In genomic region chr4:135250040-135250439, GRCh38 we compare ENCODE assay signal across 11 cellular contexts.
DNase-seq lines count a peak whose midpoint lies in the region; ATAC-seq and TF ChIP-seq lines count a peak whose summit lies in the region.
"Had no signal": no experiment of that assay in that cellular context is flagged by ENCODE, and none has a peak within 500 bp of the region (broad histone marks: within the 10 kb centered on the region; RNA-seq: fewer than 3 reads in every experiment).

No MANE protein-coding gene starts in this region.

- H2BK20ac ChIP-seq in IMR-90 (ENCODE audit: low read depth, low read length), result no peak overlapping the region

- no peak for TF ChIP-seq POLR2A in IMR-90 (IDR thresholded peaks at IDR 0.05; ENCODE audit: low read depth, low read length)

- H3K36me3 Mint-ChIP-seq in GM23338 (ENCODE audit: low read depth), result no peaks in the 10 kb centered on the region
- H3K36me3 Mint-ChIP-seq in activated T-helper 2 cell treated with anti-CD3 and anti-CD28 coated beads, Interferon-gamma antibody, Interleukin-2, Interleukin-4, amounts not matched to agents 10 μg/mL and 5 μg/mL and 100 μg/mL, durations not matched to agents 14 hours and 24 hours and 36 hours (ENCODE audit: low read depth), result no peaks in the 10 kb centered on the region

- BruUV-seq in IMR-90 (replicated peaks; lab: Mats Ljungman, UMichigan), result no TSS peak

- H3K79me1 ChIP-seq in IMR-90 (ENCODE audit: low read depth in 1 of 2, low read length in 2 of 2) (no peaks in the 10 kb centered on the region), mesendoderm (ENCODE audit: low read length) (no peaks in the 10 kb centered on the region)

- H3K4me2 ChIP-seq in GM23338 (no peak overlapping the region), IMR-90 (ENCODE audit: low read depth, low read length) (no peak overlapping the region), mesendoderm (ENCODE audit: low read length) (no peak overlapping the region)

- no peak overlapping the region for H3K4me3 Mint-ChIP-seq in GM23338
- no peak overlapping the region for H3K4me3 Mint-ChIP-seq in activated T-helper 2 cell treated with anti-CD3 and anti-CD28 coated beads, Interferon-gamma antibody, Interleukin-2, Interleukin-4, amounts not matched to agents 10 μg/mL and 5 μg/mL and 100 μg/mL, durations not matched to agents 14 hours and 24 hours and 36 hours (ENCODE audit: low read depth)
- H3K4me3 Mint-ChIP-seq: CD4-positive, alpha-beta T cell had no signal

- H3K27ac ChIP-seq in GM23338 (ENCODE audit: low read depth) (no peak overlapping the region), IMR-90 (ENCODE audit: insufficient read depth, low read length) (no peak overlapping the region), mesendoderm (ENCODE audit: low read depth, low read length) (no peak overlapping the region)
- H3K27ac ChIP-seq: C4-2B had no signal

- H2AFZ ChIP-seq in GM23338 (no peak overlapping the region), IMR-90 (replicated peaks; ENCODE audit: low read length, poor library complexity) (no peak overlapping the region)

- H2BK5ac ChIP-seq in IMR-90 (ENCODE audit: low read depth, low read length, poor library complexity, severe bottlenecking) (no peak overlapping the region), mesendoderm (ENCODE audit: low read length) (no peak overlapping the region)

- DNase-seq in GM23338 (ENCODE audit: low spot score) (no peak), IMR-90 (no peak), mesendoderm (peak; percentile 2), NCI-H82 treated with DMSO at 0.1 percent for 48 hours (lab: John Stamatoyannopoulos, UW; ENCODE audit: unreplicated experiment) (no peak)
- no peak for DNase-seq in activated T-helper 2 cell treated with anti-CD3 and anti-CD28 coated beads, Interferon-gamma antibody, Interleukin-2, Interleukin-4, amounts not matched to agents 10 μg/mL and 5 μg/mL and 100 μg/mL, durations not matched to agents 14 hours and 24 hours and 36 hours (ENCODE audit: low spot score)
- DNase-seq: AML-193; Caco-2; CD4-positive, alpha-beta T cell had no signal

- POLR2A ChIA-PET in IMR-90 (lab: Charles Lee; ENCODE audit: unreplicated experiment), result no interaction called here

- no CpG with 5 or more reads among the region's 1 CpG for WGBS in IMR-90 (ENCODE audit: extremely low coverage in 2 of 2, insufficient read length in 1 of 2), 2 experiments
- no CpG with 5 or more reads among the region's 1 CpG for WGBS in mesendoderm (ENCODE audit: extremely low coverage, insufficient coverage, low lambda C conversion rate)

- peaks cover 21% of the 10 kb centered on the region for H3K4me1 ChIP-seq in GM23338 (ENCODE audit: insufficient read depth)
- no peaks in the 10 kb centered on the region for H3K4me1 ChIP-seq in IMR-90 (ENCODE audit: control insufficient read depth, insufficient read depth, low read length)
- H3K4me1 ChIP-seq in mesendoderm (ENCODE audit: control insufficient read depth, low read depth, low read length), result no peaks in the 10 kb centered on the region
- H3K4me1 ChIP-seq: Caco-2 had no signal

- H3K36me3 ChIP-seq in GM23338 (ENCODE audit: insufficient read depth), result no peaks in the 10 kb centered on the region
- H3K36me3 ChIP-seq in IMR-90 (ENCODE audit: control insufficient read depth, insufficient read depth, low read length), result no peaks in the 10 kb centered on the region
- no peaks in the 10 kb centered on the region for H3K36me3 ChIP-seq in mesendoderm (ENCODE audit: control insufficient read depth, insufficient read depth, low read length)
- H3K36me3 ChIP-seq: HAP-1 had no signal

- H3K27me3 Mint-ChIP-seq in GM23338 (ENCODE audit: insufficient read depth, low read depth, poor library complexity), result no peaks in the 10 kb centered on the region
- no peaks in the 10 kb centered on the region for H3K27me3 Mint-ChIP-seq in activated T-helper 2 cell treated with anti-CD3 and anti-CD28 coated beads, Interferon-gamma antibody, Interleukin-2, Interleukin-4, amounts not matched to agents 10 μg/mL and 5 μg/mL and 100 μg/mL, durations not matched to agents 14 hours and 24 hours and 36 hours (ENCODE audit: low read depth)
- H3K27me3 Mint-ChIP-seq: CD4-positive, alpha-beta T cell had no signal

- no peak overlapping the region for H3K18ac ChIP-seq in IMR-90 (ENCODE audit: low read depth, low read length)
- H3K18ac ChIP-seq in mesendoderm (ENCODE audit: low read length), result no peak overlapping the region

- no peaks in the 10 kb centered on the region for H3K9me3 Mint-ChIP-seq in GM23338
- H3K9me3 Mint-ChIP-seq in activated T-helper 2 cell treated with anti-CD3 and anti-CD28 coated beads, Interferon-gamma antibody, Interleukin-2, Interleukin-4, amounts not matched to agents 10 μg/mL and 5 μg/mL and 100 μg/mL, durations not matched to agents 14 hours and 24 hours and 36 hours, result peaks cover 3% of the 10 kb centered on the region
- H3K9me3 Mint-ChIP-seq: CD4-positive, alpha-beta T cell had no signal

- H3K9me3 ChIP-seq in IMR-90 (ENCODE audit: control insufficient read depth, insufficient read depth, low read length), result no peaks in the 10 kb centered on the region
- H3K9me3 ChIP-seq: Caco-2, HAP-1 had no signal

- no peaks in the 10 kb centered on the region for H3K27me3 ChIP-seq in GM23338 (ENCODE audit: insufficient read depth)
- H3K27me3 ChIP-seq in IMR-90 (ENCODE audit: control insufficient read depth, insufficient read depth, low read length), result no peaks in the 10 kb centered on the region
- H3K27me3 ChIP-seq in mesendoderm (ENCODE audit: insufficient read depth, low read length, poor library complexity), result no peaks in the 10 kb centered on the region

- H3K14ac ChIP-seq in IMR-90 (replicated peaks; ENCODE audit: low read depth, low read length), result no peak overlapping the region

- no peak overlapping the region for H2BK120ac ChIP-seq in IMR-90 (ENCODE audit: low read depth, low read length)
- no peak overlapping the region for H2BK120ac ChIP-seq in mesendoderm (ENCODE audit: low read depth, low read length)

- no peak for TF ChIP-seq RAD21 in IMR-90 (IDR thresholded peaks at IDR 0.05; ENCODE audit: low read length)

- H2AK5ac ChIP-seq in IMR-90 (ENCODE audit: low read depth, low read length) (no peak overlapping the region), mesendoderm (ENCODE audit: low read length) (no peak overlapping the region)

- peak; percentile 39; the same call in 2 of the 3 replicates for ATAC-seq in GM23338
- ATAC-seq in IMR-90 (ENCODE audit: low read depth), result no peak
- no peak for ATAC-seq in HG03280 (IDR thresholded peaks at IDR 0.05; ENCODE audit: unreplicated experiment)

- H3K4ac ChIP-seq in IMR-90 (ENCODE audit: low read depth, low read length), result no peak overlapping the region
- H3K4ac ChIP-seq in mesendoderm (ENCODE audit: low read depth, low read length), result no peak overlapping the region

- no peak overlapping the region for H3K23ac ChIP-seq in IMR-90 (ENCODE audit: low read depth, low read length)
- H3K23ac ChIP-seq in mesendoderm (ENCODE audit: low read length), result no peak overlapping the region

- no peak overlapping the region for H2AK9ac ChIP-seq in IMR-90 (replicated peaks; ENCODE audit: low read depth, low read length, poor library complexity)

- no peak overlapping the region for H4K91ac ChIP-seq in IMR-90 (ENCODE audit: insufficient read depth, low read depth, low read length)

- no peaks in the 10 kb centered on the region for H3F3A ChIP-seq in GM23338 (replicated peaks; ENCODE audit: low read depth)

- in situ Hi-C loops in IMR-90 (cut with MboI; ENCODE audit: low sequenced_read_pairs), result no loop called here

- no peaks in the 10 kb centered on the region for H3K9me1 ChIP-seq in IMR-90 (ENCODE audit: insufficient read depth, low read length)

- H3K56ac ChIP-seq in IMR-90 (ENCODE audit: extremely low read depth, insufficient read depth, low read length) (no peak overlapping the region), mesendoderm (ENCODE audit: low read length) (no peak overlapping the region)

- CTCF ChIA-PET in IMR-90 (lab: Yijun Ruan, JAX), result no interaction called here

- no peaks in the 10 kb centered on the region for H3K9me2 ChIP-seq in GM23338 (ENCODE audit: insufficient read depth)

- no peak overlapping the region for H4K8ac ChIP-seq in IMR-90 (ENCODE audit: low read depth in 2 of 2, low read length in 2 of 2)
- no peak overlapping the region for H4K8ac ChIP-seq in mesendoderm (ENCODE audit: low read depth, low read length)

- H2BK15ac ChIP-seq in IMR-90 (ENCODE audit: low read depth, low read length) (no peak overlapping the region), mesendoderm (replicated peaks; ENCODE audit: low read depth) (no peak overlapping the region)

- H3K79me2 ChIP-seq in GM23338 (replicated peaks; ENCODE audit: insufficient read depth) (no peaks in the 10 kb centered on the region), mesendoderm (ENCODE audit: control insufficient read depth, insufficient read depth, low read length) (no peaks in the 10 kb centered on the region)

- intact Hi-C loops in IMR-90 (cut with micrococcal nuclease), result no loop called here
- intact Hi-C loops in activated T-helper 2 cell treated with anti-CD3 and anti-CD28 coated beads, Interferon-gamma antibody, Interleukin-2, Interleukin-4, amounts not matched to agents 10 μg/mL and 5 μg/mL and 100 μg/mL, durations not matched to agents 14 hours and 24 hours and 36 hours (cut with micrococcal nuclease), result no loop called here

- no peak overlapping the region for H3K4me3 ChIP-seq in GM23338
- H3K4me3 ChIP-seq in IMR-90 (ENCODE audit: insufficient read depth, low read depth, low read length), result no peak overlapping the region
- H3K4me3 ChIP-seq in mesendoderm (ENCODE audit: low read length), result no peak overlapping the region
- H3K4me3 ChIP-seq: HAP-1 had no signal

- H4K5ac ChIP-seq in IMR-90 (ENCODE audit: low read depth, low read length) (no peak overlapping the region), mesendoderm (ENCODE audit: low read length) (no peak overlapping the region)

- peaks cover 19% of the 10 kb centered on the region; the same call in 2 of the 3 replicates for H3K4me1 Mint-ChIP-seq in GM23338
- H3K4me1 Mint-ChIP-seq in activated T-helper 2 cell treated with anti-CD3 and anti-CD28 coated beads, Interferon-gamma antibody, Interleukin-2, Interleukin-4, amounts not matched to agents 10 μg/mL and 5 μg/mL and 100 μg/mL, durations not matched to agents 14 hours and 24 hours and 36 hours (ENCODE audit: low read depth), result no peaks in the 10 kb centered on the region

- H4K20me1 ChIP-seq in GM23338 (replicated peaks; ENCODE audit: insufficient read depth) (no peaks in the 10 kb centered on the region), IMR-90 (ENCODE audit: insufficient read depth, low read length) (no peaks in the 10 kb centered on the region)

- H3K9ac ChIP-seq in IMR-90 (ENCODE audit: low read depth, low read length), result no peak overlapping the region
- no peak overlapping the region for H3K9ac ChIP-seq in mesendoderm (ENCODE audit: low read length)

- dilution Hi-C loops in IMR-90 (cut with HindIII; ENCODE audit: low sequenced_read_pairs, unreplicated experiment), result no loop called here

- no peak overlapping the region for H3K27ac Mint-ChIP-seq in GM23338
- no peak overlapping the region for H3K27ac Mint-ChIP-seq in activated T-helper 2 cell treated with anti-CD3 and anti-CD28 coated beads, Interferon-gamma antibody, Interleukin-2, Interleukin-4, amounts not matched to agents 10 μg/mL and 5 μg/mL and 100 μg/mL, durations not matched to agents 14 hours and 24 hours and 36 hours
- H3K27ac Mint-ChIP-seq: CD4-positive, alpha-beta T cell had no signal

- no peak for TF ChIP-seq CTCF in GM23338 (conservative IDR thresholded peaks at IDR 0.05; ENCODE audit: low read depth in 2 of 2)
- no peak for TF ChIP-seq CTCF in IMR-90 (conservative IDR thresholded peaks at IDR 0.05; ENCODE audit: low read depth, low read length)
